In the genomic region with DNA sequence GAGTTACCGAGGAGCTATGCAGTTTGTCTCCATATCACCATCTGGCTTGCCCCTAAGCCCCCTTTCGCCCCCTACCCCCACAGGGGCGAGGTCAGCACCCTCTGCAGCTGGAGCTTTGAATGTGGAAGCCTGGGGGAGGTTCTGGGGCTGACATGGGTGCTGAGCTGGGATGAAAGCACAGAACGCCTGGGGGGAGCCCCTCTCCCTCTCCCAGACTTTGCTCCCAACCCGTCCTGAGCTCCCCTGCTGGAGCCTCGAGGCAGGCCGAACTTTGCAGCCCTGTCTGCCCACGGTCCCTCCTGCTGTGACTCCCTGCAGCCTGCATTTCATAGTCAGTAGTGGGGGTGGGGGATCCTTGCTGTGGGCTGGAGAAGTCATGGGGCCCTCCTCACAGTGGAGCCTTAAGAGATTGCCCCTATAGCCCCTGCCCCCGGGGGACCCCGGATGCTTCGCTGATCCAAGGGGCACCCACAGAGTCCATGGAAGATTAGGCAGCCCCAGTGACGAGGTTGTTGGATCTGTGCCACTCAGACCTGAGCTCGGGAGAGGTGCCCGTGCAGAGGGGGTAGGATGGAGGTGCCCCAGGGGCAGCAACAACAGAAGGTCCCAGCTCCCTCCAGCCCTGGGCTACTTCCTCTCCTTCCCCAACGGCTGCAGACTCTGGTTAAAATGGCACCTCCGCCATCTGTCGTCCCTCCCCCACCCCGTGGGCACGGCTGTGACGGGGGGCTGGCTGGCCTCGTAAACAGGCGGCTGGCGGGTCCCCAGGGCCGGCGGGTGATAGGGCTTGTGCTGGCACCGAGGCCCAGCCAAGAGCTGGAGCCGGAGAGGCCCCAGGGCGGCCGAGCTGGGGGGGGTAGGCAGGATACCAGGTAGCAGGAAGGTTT, we compare ENCODE assay signal across 1 cellular context.
TF ChIP-seq lines count a peak whose summit lies in the region.

No MANE protein-coding gene starts in this region.

TF ChIP-seq in HEK293, 187 proteins besides CTCF, POLR2A, EP300 and RAD21 (continued from another document and continues in another):
- no peak for TF ChIP-seq ZSCAN5A (tag by site-specific recombination; IDR thresholded peaks at IDR 0.05)
- peak; percentile 84 for TF ChIP-seq ZNF335 (tag by site-specific recombination; conservative IDR thresholded peaks at IDR 0.05)
- no peak for TF ChIP-seq ZFP3 (tag by site-specific recombination; IDR thresholded peaks at IDR 0.05; ENCODE audit: low read depth)
- TF ChIP-seq ATF2 (tag by site-specific recombination; IDR thresholded peaks at IDR 0.05; ENCODE audit: low read depth): no peak
- peak; percentile 21; the same call in 1 of the 2 replicates for TF ChIP-seq ZNF398 (tag by site-specific recombination; IDR thresholded peaks at IDR 0.05)
- TF ChIP-seq ZNF600 (tag by site-specific recombination; IDR thresholded peaks at IDR 0.05): peak; percentile 73
- TF ChIP-seq, protein P1, sequence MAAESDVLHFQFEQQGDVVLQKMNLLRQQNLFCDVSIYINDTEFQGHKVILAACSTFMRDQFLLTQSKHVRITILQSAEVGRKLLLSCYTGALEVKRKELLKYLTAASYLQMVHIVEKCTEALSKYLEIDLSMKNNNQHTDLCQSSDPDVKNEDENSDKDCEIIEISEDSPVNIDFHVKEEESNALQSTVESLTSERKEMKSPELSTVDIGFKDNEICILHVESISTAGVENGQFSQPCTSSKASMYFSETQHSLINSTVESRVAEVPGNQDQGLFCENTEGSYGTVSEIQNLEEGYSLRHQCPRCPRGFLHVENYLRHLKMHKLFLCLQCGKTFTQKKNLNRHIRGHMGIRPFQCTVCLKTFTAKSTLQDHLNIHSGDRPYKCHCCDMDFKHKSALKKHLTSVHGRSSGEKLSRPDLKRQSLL (tag by site-specific recombination; IDR thresholded peaks at IDR 0.05): 0 out of 2 replicates have a peak, but pooled peaks have one; percentile 42
- no peak for TF ChIP-seq PRDM2 (tag by site-specific recombination; IDR thresholded peaks at IDR 0.05; ENCODE audit: borderline replicate concordance)
- TF ChIP-seq, protein P2, sequence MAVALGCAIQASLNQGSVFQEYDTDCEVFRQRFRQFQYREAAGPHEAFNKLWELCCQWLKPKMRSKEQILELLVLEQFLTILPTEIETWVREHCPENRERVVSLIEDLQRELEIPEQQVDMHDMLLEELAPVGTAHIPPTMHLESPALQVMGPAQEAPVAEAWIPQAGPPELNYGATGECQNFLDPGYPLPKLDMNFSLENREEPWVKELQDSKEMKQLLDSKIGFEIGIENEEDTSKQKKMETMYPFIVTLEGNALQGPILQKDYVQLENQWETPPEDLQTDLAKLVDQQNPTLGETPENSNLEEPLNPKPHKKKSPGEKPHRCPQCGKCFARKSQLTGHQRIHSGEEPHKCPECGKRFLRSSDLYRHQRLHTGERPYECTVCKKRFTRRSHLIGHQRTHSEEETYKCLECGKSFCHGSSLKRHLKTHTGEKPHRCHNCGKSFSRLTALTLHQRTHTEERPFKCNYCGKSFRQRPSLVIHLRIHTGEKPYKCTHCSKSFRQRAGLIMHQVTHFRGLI (tag by site-specific recombination; IDR thresholded peaks at IDR 0.05): no peak
- TF ChIP-seq ZNF266 (tag by site-specific recombination; IDR thresholded peaks at IDR 0.05; ENCODE audit: low read depth): no peak
- no peak for TF ChIP-seq ZNF223 (tag by site-specific recombination; IDR thresholded peaks at IDR 0.05)
- peak; percentile 77 for TF ChIP-seq ZNF341 (tag by site-specific recombination; IDR thresholded peaks at IDR 0.05; ENCODE audit: low read depth)
- TF ChIP-seq, protein P3, sequence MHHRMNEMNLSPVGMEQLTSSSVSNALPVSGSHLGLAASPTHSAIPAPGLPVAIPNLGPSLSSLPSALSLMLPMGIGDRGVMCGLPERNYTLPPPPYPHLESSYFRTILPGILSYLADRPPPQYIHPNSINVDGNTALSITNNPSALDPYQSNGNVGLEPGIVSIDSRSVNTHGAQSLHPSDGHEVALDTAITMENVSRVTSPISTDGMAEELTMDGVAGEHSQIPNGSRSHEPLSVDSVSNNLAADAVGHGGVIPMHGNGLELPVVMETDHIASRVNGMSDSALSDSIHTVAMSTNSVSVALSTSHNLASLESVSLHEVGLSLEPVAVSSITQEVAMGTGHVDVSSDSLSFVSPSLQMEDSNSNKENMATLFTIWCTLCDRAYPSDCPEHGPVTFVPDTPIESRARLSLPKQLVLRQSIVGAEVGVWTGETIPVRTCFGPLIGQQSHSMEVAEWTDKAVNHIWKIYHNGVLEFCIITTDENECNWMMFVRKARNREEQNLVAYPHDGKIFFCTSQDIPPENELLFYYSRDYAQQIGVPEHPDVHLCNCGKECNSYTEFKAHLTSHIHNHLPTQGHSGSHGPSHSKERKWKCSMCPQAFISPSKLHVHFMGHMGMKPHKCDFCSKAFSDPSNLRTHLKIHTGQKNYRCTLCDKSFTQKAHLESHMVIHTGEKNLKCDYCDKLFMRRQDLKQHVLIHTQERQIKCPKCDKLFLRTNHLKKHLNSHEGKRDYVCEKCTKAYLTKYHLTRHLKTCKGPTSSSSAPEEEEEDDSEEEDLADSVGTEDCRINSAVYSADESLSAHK (tag by site-specific recombination; IDR thresholded peaks at IDR 0.05): no peak
- no peak for TF ChIP-seq REPIN1 (tag by site-specific recombination; IDR thresholded peaks at IDR 0.05; ENCODE audit: low read depth)
- TF ChIP-seq, protein P4, sequence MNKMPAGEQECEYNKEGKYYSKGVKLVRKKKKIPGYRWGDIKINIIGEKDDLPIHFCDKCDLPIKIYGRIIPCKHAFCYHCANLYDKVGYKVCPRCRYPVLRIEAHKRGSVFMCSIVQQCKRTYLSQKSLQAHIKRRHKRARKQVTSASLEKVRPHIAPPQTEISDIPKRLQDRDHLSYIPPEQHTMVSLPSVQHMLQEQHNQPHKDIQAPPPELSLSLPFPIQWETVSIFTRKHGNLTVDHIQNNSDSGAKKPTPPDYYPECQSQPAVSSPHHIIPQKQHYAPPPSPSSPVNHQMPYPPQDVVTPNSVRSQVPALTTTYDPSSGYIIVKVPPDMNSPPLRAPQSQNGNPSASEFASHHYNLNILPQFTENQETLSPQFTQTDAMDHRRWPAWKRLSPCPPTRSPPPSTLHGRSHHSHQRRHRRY (tag by site-specific recombination; IDR thresholded peaks at IDR 0.05): no peak
- TF ChIP-seq HOXA7 (CRISPR knock-in tag; IDR thresholded peaks at IDR 0.05; ENCODE audit: borderline replicate concordance): no peak
- no peak for TF ChIP-seq ZNF19 (tag by site-specific recombination; IDR thresholded peaks at IDR 0.05; ENCODE audit: low read depth)
- TF ChIP-seq ZNF747 (tag by site-specific recombination; IDR thresholded peaks at IDR 0.05): no peak
- TF ChIP-seq ZNF776 (tag by site-specific recombination; IDR thresholded peaks at IDR 0.05; ENCODE audit: borderline replicate concordance): no peak
- TF ChIP-seq ZNF518A (tag by site-specific recombination; conservative IDR thresholded peaks at IDR 0.05; ENCODE audit: low read depth): no peak
- no peak for TF ChIP-seq ZNF791 (tag by site-specific recombination; IDR thresholded peaks at IDR 0.05)
